In genomic region chr16:10760863-10761262, GRCh38 we compare ENCODE assay signal across 18 cellular contexts. TPM values are rescaled to one million over a fixed set of nuclear protein-coding genes. Genes with fewer than 3 reads are reported as not detected.
DNase-seq lines count a peak whose midpoint lies in the region; ATAC-seq and TF ChIP-seq lines count a peak whose summit lies in the region.
"Had no signal": no experiment of that assay in that cellular context is flagged by ENCODE, and none has a peak within 500 bp of the region (broad histone marks: within the 10 kb centered on the region; RNA-seq: fewer than 3 reads in every experiment).

No MANE protein-coding gene starts in this region.

- peaks cover 95% of the 10 kb centered on the region for H3K4me1 ChIP-seq in BLaER1
- H3K4me1 ChIP-seq: A549 had no signal

- H3K36me3 ChIP-seq in BLaER1, result peaks cover 79% of the 10 kb centered on the region

- H3K27ac ChIP-seq in BLaER1, result peak overlapping the region; percentile 90
- H3K27ac ChIP-seq: A549, HL-60 had no signal

- H3K27ac Mint-ChIP-seq in activated B cell treated with CpG ODN at 0.5 μM for 24 hours, result peak overlapping the region; percentile 19
- H3K27ac Mint-ChIP-seq in nephron progenitor cell, result peak overlapping the region; percentile 32
- no peak overlapping the region for H3K27ac Mint-ChIP-seq in type B pancreatic cell
- no peak overlapping the region for H3K27ac Mint-ChIP-seq in stimulated activated effector memory CD8-positive, alpha-beta T cell treated with anti-CD3 and anti-CD28 coated beads, Interleukin-12 subunit alpha, Interleukin-12 subunit beta, amount 100 ng/mL, for 72 hours
- H3K27ac Mint-ChIP-seq: HFFc6 had no signal

- H3K9me3 Mint-ChIP-seq in activated B cell treated with CpG ODN at 0.5 μM for 24 hours (no peaks in the 10 kb centered on the region), nephron progenitor cell (no peaks in the 10 kb centered on the region), type B pancreatic cell (no peaks in the 10 kb centered on the region)
- H3K9me3 Mint-ChIP-seq in stimulated activated effector memory CD8-positive, alpha-beta T cell treated with anti-CD3 and anti-CD28 coated beads, Interleukin-12 subunit alpha, Interleukin-12 subunit beta, amount 100 ng/mL, for 72 hours, result no peaks in the 10 kb centered on the region
- H3K9me3 Mint-ChIP-seq: CD4-positive, alpha-beta memory T cell; HFFc6; IgD-negative memory B cell had no signal

- H3K27me3 ChIP-seq in BLaER1, result no peaks in the 10 kb centered on the region

- H3K4me3 Mint-ChIP-seq in activated B cell treated with CpG ODN at 0.5 μM for 24 hours, result no peak overlapping the region
- H3K4me3 Mint-ChIP-seq in nephron progenitor cell, result no peak overlapping the region
- no peak overlapping the region for H3K4me3 Mint-ChIP-seq in type B pancreatic cell
- no peak overlapping the region for H3K4me3 Mint-ChIP-seq in stimulated activated effector memory CD8-positive, alpha-beta T cell treated with anti-CD3 and anti-CD28 coated beads, Interleukin-12 subunit alpha, Interleukin-12 subunit beta, amount 100 ng/mL, for 72 hours
- H3K4me3 Mint-ChIP-seq: CD4-positive, alpha-beta memory T cell; HFFc6; IgD-negative memory B cell had no signal

- H3K9me3 ChIP-seq in BLaER1, result 0 out of 2 replicates have a peak, but pooled peaks cover 5% of the 10 kb centered on the region
- H3K9me3 ChIP-seq: A549 had no signal

- H3K4me2 ChIP-seq in BLaER1, result peak overlapping the region; percentile 94
- H3K4me2 ChIP-seq: A549 had no signal

- POLR2A ChIA-PET in activated B cell treated with CpG ODN at 0.5 μM for 24 hours (lab: Charles Lee), result interaction anchor here (1.2 to 1.6 kb wide), 2 partner anchors 11 to 17 kb away, joined by 3 read pairs; partner anchors contain the start of gene NUBP1

- H3K36me3 Mint-ChIP-seq in activated B cell treated with CpG ODN at 0.5 μM for 24 hours (ENCODE audit: low read depth) (peaks cover 91% of the 10 kb centered on the region), nephron progenitor cell (ENCODE audit: low read depth) (peaks cover 80% of the 10 kb centered on the region), type B pancreatic cell (peaks cover 31% of the 10 kb centered on the region)
- peaks cover 97% of the 10 kb centered on the region for H3K36me3 Mint-ChIP-seq in stimulated activated effector memory CD8-positive, alpha-beta T cell treated with anti-CD3 and anti-CD28 coated beads, Interleukin-12 subunit alpha, Interleukin-12 subunit beta, amount 100 ng/mL, for 72 hours

- intact Hi-C loops in activated B cell treated with CpG ODN at 0.5 μM for 24 hours (cut with micrococcal nuclease), result no loop called here

- peak overlapping the region; percentile 48 for H3K4me3 ChIP-seq in BLaER1
- H3K4me3 ChIP-seq: A549 had no signal

- H4K20me1 ChIP-seq in BLaER1, result no peaks in the 10 kb centered on the region

- H3K27me3 Mint-ChIP-seq in activated B cell treated with CpG ODN at 0.5 μM for 24 hours, result no peaks in the 10 kb centered on the region
- H3K27me3 Mint-ChIP-seq in nephron progenitor cell (ENCODE audit: low read depth, poor library complexity), result no peaks in the 10 kb centered on the region
- no peaks in the 10 kb centered on the region for H3K27me3 Mint-ChIP-seq in type B pancreatic cell
- H3K27me3 Mint-ChIP-seq: CD4-positive, alpha-beta memory T cell; IgD-negative memory B cell had no signal

- CTCF ChIA-PET in activated B cell treated with CpG ODN at 0.5 μM for 24 hours (lab: Charles Lee), result no interaction called here

- H3K9ac ChIP-seq in BLaER1, result peak overlapping the region; percentile 74

- DNase-seq in CD1c-positive myeloid dendritic cell (ENCODE audit: extremely low spot score), result peak; percentile 33
- DNase-seq in activated B cell treated with CpG ODN at 0.5 μM for 24 hours, result no peak
- no peak for DNase-seq in nephron progenitor cell
- no peak for DNase-seq in NCI-H1092 treated with DMSO at 0.1 percent for 48 hours (lab: John Stamatoyannopoulos, UW)
- no peak for DNase-seq in type B pancreatic cell (ENCODE audit: extremely low spot score, unreplicated experiment)
- no peak for DNase-seq in stimulated activated effector memory CD8-positive, alpha-beta T cell treated with anti-CD3 and anti-CD28 coated beads, Interleukin-12 subunit alpha, Interleukin-12 subunit beta, amount 100 ng/mL, for 72 hours (ENCODE audit: low spot score in 2 of 2)
- no peak for DNase-seq in GOT3 (lab: John Stamatoyannopoulos, UW)
- DNase-seq: CD4-positive, alpha-beta memory T cell; DMS79; HCEC 1CT; HFFc6; KG1 had no signal

- no peak for ATAC-seq in activated B cell treated with CpG ODN at 0.5 μM for 24 hours (ENCODE audit: low read depth)
- no peak for ATAC-seq in stimulated activated effector memory CD8-positive, alpha-beta T cell treated with anti-CD3 and anti-CD28 coated beads, Interleukin-12 subunit alpha, Interleukin-12 subunit beta, amount 100 ng/mL, for 72 hours
- ATAC-seq: A549 had no signal

- H3K4me1 Mint-ChIP-seq in activated B cell treated with CpG ODN at 0.5 μM for 24 hours, result peaks cover 34% of the 10 kb centered on the region
- no peaks in the 10 kb centered on the region for H3K4me1 Mint-ChIP-seq in nephron progenitor cell
- H3K4me1 Mint-ChIP-seq in type B pancreatic cell (ENCODE audit: unreplicated experiment), result no peaks in the 10 kb centered on the region
- H3K4me1 Mint-ChIP-seq in stimulated activated effector memory CD8-positive, alpha-beta T cell treated with anti-CD3 and anti-CD28 coated beads, Interleukin-12 subunit alpha, Interleukin-12 subunit beta, amount 100 ng/mL, for 72 hours, result peaks cover 39% of the 10 kb centered on the region

- TF ChIP-seq CTCF in activated B cell treated with CpG ODN at 0.5 μM for 24 hours (IDR thresholded peaks at IDR 0.05), result no peak
- TF ChIP-seq CTCF in nephron progenitor cell (IDR thresholded peaks at IDR 0.05), result no peak
- TF ChIP-seq CTCF in type B pancreatic cell (conservative IDR thresholded peaks at IDR 0.05), result no peak

RNA-seq across cellular contexts. Expression of gene NUBP1, which starts 17.2 kb away (rescaled TPM):
- 74.1 and 77.2 TPM in 2 replicates for total RNA-seq in activated B cell treated with CpG ODN at 0.5 μM for 24 hours
- 20.8 and 24.1 TPM in 2 replicates for total RNA-seq in type B pancreatic cell (ENCODE audit: low replicate concordance)

RNA-seq across cellular contexts. Expression of gene TVP23A, which starts 57.7 kb away (rescaled TPM):
- total RNA-seq in activated B cell treated with CpG ODN at 0.5 μM for 24 hours (1.6 and 2.0 TPM in 2 replicates), type B pancreatic cell (ENCODE audit: low replicate concordance) (0.62 and 2.5 TPM in 2 replicates)
- total RNA-seq: CD4-positive, alpha-beta memory T cell; G401; H4; HFFc6 had no signal

Comparison
In these comparisons a context has a peak if more than half of its experiments do, and no peak if none do; other contexts are left out.
1. H3K27ac Mint-ChIP-seq: peak in activated B cell treated with CpG ODN at 0.5 μM for 24 hours (single experiment) and nephron progenitor cell (single experiment); none in type B pancreatic cell (single experiment) and stimulated activated effector memory CD8-positive, alpha-beta T cell treated with anti-CD3 and anti-CD28 coated beads, Interleukin-12 subunit alpha, Interleukin-12 subunit beta, amount 100 ng/mL, for 72 hours (single experiment).